ENCODE assay signal across 8 cellular contexts in the genomic region with DNA sequence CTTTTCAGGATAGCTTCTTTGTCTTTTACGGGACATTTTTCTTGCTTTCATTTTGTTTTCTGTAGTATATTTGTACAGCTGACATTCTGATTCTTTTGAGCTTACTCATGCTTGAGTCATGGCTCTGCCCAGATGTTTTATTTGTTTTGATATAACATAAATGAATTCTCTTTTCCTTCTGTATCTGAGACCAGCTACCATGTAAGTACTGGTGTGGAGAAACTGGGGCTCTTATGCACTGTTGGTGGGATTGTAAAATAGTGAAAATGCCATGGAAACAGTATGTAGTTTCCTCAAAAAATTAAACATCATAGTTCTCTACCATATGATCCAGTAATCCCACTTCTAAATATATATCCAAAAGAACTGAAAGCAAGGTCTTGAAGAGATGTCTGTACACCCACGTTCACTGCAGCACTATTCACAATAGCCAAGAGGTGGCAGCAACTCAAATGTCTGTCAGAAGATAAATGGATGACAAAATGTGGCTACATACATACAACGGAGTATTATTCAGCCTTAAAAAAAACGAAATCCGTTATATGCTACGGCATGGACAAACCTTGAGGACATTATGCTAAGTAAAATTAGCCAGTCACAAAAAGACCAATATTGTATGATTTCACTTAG.
DNase-seq lines count a peak whose midpoint lies in the region; ATAC-seq, FAIRE-seq and TF ChIP-seq lines count a peak whose summit lies in the region.

No MANE protein-coding gene starts in this region.

- H2AFZ ChIP-seq in astrocyte (ENCODE audit: low read depth, low read length) = no peak overlapping the region

- H3K9me2 ChIP-seq in DOHH2 (replicated peaks; ENCODE audit: control insufficient read depth, low read length) = no peaks in the 10 kb centered on the region

- no peaks in the 10 kb centered on the region for H3K79me2 ChIP-seq in DOHH2 (ENCODE audit: control insufficient read depth, low read length)
- H3K79me2 ChIP-seq in astrocyte (ENCODE audit: insufficient read depth, low read length) = no peaks in the 10 kb centered on the region

- H3K4me3 Mint-ChIP-seq in astrocyte (ENCODE audit: unreplicated experiment) = peak overlapping the region; percentile 7

- H3K9me3 Mint-ChIP-seq in astrocyte (ENCODE audit: unreplicated experiment) = no peaks in the 10 kb centered on the region

- peak overlapping the region; percentile 30 for H3K9ac ChIP-seq in astrocyte (ENCODE audit: low read length)

- H3K4me3 ChIP-seq in DOHH2 (ENCODE audit: low read length) (no peak overlapping the region), astrocyte (ENCODE audit: insufficient read depth, low read depth, low read length) (peak overlapping the region; percentile 41)
- no peak overlapping the region for H3K4me3 ChIP-seq in Jurkat, Clone E6-1 (ENCODE audit: low read length)

- ATAC-seq in GM18511 (IDR thresholded peaks at IDR 0.05; ENCODE audit: unreplicated experiment) (no peak), HG03280 (IDR thresholded peaks at IDR 0.05; ENCODE audit: unreplicated experiment) (no peak)

- no peaks in the 10 kb centered on the region for H3K27me3 Mint-ChIP-seq in astrocyte (ENCODE audit: low read depth, unreplicated experiment)

- no peaks in the 10 kb centered on the region for H3K36me3 Mint-ChIP-seq in astrocyte (ENCODE audit: low read depth, unreplicated experiment)

- no peaks in the 10 kb centered on the region for H3F3A ChIP-seq in DOHH2 (ENCODE audit: control insufficient read depth, insufficient read depth)

- peak overlapping the region; percentile 50 for H3K27ac Mint-ChIP-seq in astrocyte (ENCODE audit: unreplicated experiment)

- H4K20me1 ChIP-seq in DOHH2 (ENCODE audit: control insufficient read depth, insufficient read depth, low read depth, low read length) = no peaks in the 10 kb centered on the region
- H4K20me1 ChIP-seq in astrocyte (ENCODE audit: insufficient read depth, low read length) = no peaks in the 10 kb centered on the region

- H3K9me3 ChIP-seq in DOHH2 (ENCODE audit: control insufficient read depth, insufficient read depth, low read length) (no peaks in the 10 kb centered on the region), astrocyte (ENCODE audit: insufficient read depth, low read depth, low read length) (no peaks in the 10 kb centered on the region)

- no peak overlapping the region for H3K4me2 ChIP-seq in DOHH2 (ENCODE audit: low read length)
- H3K4me2 ChIP-seq in astrocyte (ENCODE audit: low read length) = peak overlapping the region; percentile 71

- H3K27ac ChIP-seq in DOHH2 (ENCODE audit: low read depth, low read length) = no peak overlapping the region
- H3K27ac ChIP-seq in astrocyte (ENCODE audit: low read depth, low read length) = peak overlapping the region; percentile 81

- TF ChIP-seq CTCF in DOHH2 (IDR thresholded peaks at IDR 0.05; ENCODE audit: low read depth, low read length, poor library complexity, severe bottlenecking) (peak; percentile 48), astrocyte (IDR thresholded peaks at IDR 0.05; ENCODE audit: insufficient read depth, low read depth, low read length) (peak; percentile 69)

- H3K4me1 ChIP-seq in DOHH2 (ENCODE audit: control insufficient read depth, low read length) (no peaks in the 10 kb centered on the region), astrocyte (ENCODE audit: insufficient read depth, low read length) (peaks cover 11% of the 10 kb centered on the region)

- H3K36me3 ChIP-seq in DOHH2 (ENCODE audit: control insufficient read depth, low read length) (peaks cover 16% of the 10 kb centered on the region), astrocyte (ENCODE audit: insufficient read depth, low read length) (no peaks in the 10 kb centered on the region)

- DNase-seq in Jurkat, Clone E6-1 (ENCODE audit: low read depth, low spot score) = peak; percentile 11
- peak; percentile 81 for DNase-seq in astrocyte (ENCODE audit: low read depth)
- peak; percentile 59 for DNase-seq in myocyte (ENCODE audit: low read depth)
- no peak for DNase-seq in cerebellar nuclear complex (lab: John Stamatoyannopoulos, UW)
- DNase-seq in NCI-H2196 (lab: John Stamatoyannopoulos, UW; ENCODE audit: unreplicated experiment) = no peak

- peaks cover 21% of the 10 kb centered on the region for H3K4me1 Mint-ChIP-seq in astrocyte (ENCODE audit: low read depth, unreplicated experiment)

- H3K27me3 ChIP-seq in DOHH2 (ENCODE audit: control insufficient read depth, low read length) (no peaks in the 10 kb centered on the region), astrocyte (ENCODE audit: insufficient read depth, low read length) (no peaks in the 10 kb centered on the region)

- FAIRE-seq in astrocyte (lab: Jason Lieb, UNC) = peak; percentile 67

Comparison
In these comparisons a context has a peak if more than half of its experiments do, and no peak if none do; other contexts are left out.
1. DNase-seq: peak in Jurkat, Clone E6-1 (single experiment), astrocyte (single experiment) and myocyte (single experiment); none in cerebellar nuclear complex (0 of 2) and NCI-H2196 (single experiment).